In genomic region chr19:54115071-54116063, GRCh38 we compare ENCODE assay signal across 1 cellular context.
TF ChIP-seq lines count a peak whose summit lies in the region.

A gene with protein sequence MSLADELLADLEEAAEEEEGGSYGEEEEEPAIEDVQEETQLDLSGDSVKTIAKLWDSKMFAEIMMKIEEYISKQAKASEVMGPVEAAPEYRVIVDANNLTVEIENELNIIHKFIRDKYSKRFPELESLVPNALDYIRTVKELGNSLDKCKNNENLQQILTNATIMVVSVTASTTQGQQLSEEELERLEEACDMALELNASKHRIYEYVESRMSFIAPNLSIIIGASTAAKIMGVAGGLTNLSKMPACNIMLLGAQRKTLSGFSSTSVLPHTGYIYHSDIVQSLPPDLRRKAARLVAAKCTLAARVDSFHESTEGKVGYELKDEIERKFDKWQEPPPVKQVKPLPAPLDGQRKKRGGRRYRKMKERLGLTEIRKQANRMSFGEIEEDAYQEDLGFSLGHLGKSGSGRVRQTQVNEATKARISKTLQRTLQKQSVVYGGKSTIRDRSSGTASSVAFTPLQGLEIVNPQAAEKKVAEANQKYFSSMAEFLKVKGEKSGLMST (plus strand): TSS chr19:54115754. CDS start chr19:54118279, 2,525 bp downstream.
TSS of gene TFPT (minus strand) at chr19:54115657. CDS start at chr19:54115269, 388 bp downstream.

TF ChIP-seq in K562, 482 proteins besides CTCF, POLR2A, EP300 and RAD21 (continued from another document and continues in another):
- no peak for TF ChIP-seq ZNF318 (IDR thresholded peaks at IDR 0.05; ENCODE audit: borderline replicate concordance in 1 of 2, low read depth in 1 of 2)
- peak in 1 of 2 experiments; percentile 98; a peak in 3 of 4 replicates for TF ChIP-seq HDAC1 (IDR thresholded peaks at IDR 0.05)
- TF ChIP-seq TCF3 (CRISPR knock-in tag; IDR thresholded peaks at IDR 0.05) = peak; percentile 17
- TF ChIP-seq POLR2AphosphoS5 (IDR thresholded peaks at IDR 0.05; ENCODE audit: control insufficient read depth, insufficient read depth, low read depth, low read length) = peak; percentile 81
- TF ChIP-seq PHF8 (IDR thresholded peaks at IDR 0.05; ENCODE audit: borderline replicate concordance, low read length) = peak; percentile 92
- peak; percentile 99 for TF ChIP-seq ZFX (CRISPR knock-in tag; IDR thresholded peaks at IDR 0.05)
- TF ChIP-seq NFXL1 (CRISPR knock-in tag; IDR thresholded peaks at IDR 0.05) = no peak
- TF ChIP-seq ZNF143 (CRISPR knock-in tag; IDR thresholded peaks at IDR 0.05) = peak; percentile 97
- peak; percentile 79; the same call in 1 of the 2 replicates for TF ChIP-seq NR2C2 (CRISPR knock-in tag; IDR thresholded peaks at IDR 0.05)
- peak; percentile 94 for TF ChIP-seq NR2C2 (tag; IDR thresholded peaks at IDR 0.05)
- no peak for TF ChIP-seq HDAC6 (IDR thresholded peaks at IDR 0.05; ENCODE audit: low read depth, low read length)
- TF ChIP-seq NCOA1 (IDR thresholded peaks at IDR 0.05; ENCODE audit: low read depth) = peak; percentile 29; the same call in 1 of the 2 replicates
- TF ChIP-seq ZKSCAN3 (CRISPR knock-in tag; IDR thresholded peaks at IDR 0.05) = no peak
- no peak for TF ChIP-seq YBX1 (IDR thresholded peaks at IDR 0.05)
- TF ChIP-seq ZNF699 (CRISPR knock-in tag; IDR thresholded peaks at IDR 0.05; ENCODE audit: insufficient replicate concordance) = no peak
- no peak for TF ChIP-seq GATAD2A (IDR thresholded peaks at IDR 0.05)
- TF ChIP-seq ZNF274 (IDR thresholded peaks at IDR 0.05; ENCODE audit: borderline replicate concordance, low read depth, low read length) = no peak
- TF ChIP-seq YY1 (IDR thresholded peaks at IDR 0.05; ENCODE audit: borderline replicate concordance in 1 of 3, control insufficient read depth in 1 of 3, extremely low read depth in 1 of 3, insufficient read depth in 3 of 3, insufficient read length in 1 of 3, insufficient replicate concordance in 2 of 3, low read depth in 1 of 3, low read length in 2 of 3) = peak in 2 of 3 experiments; percentile 7 to 48
- no peak for TF ChIP-seq BDP1 (IDR thresholded peaks at IDR 0.05; ENCODE audit: insufficient read depth, insufficient read length)
- peak; percentile 7 to 44; a peak in 1 of 4 replicates for TF ChIP-seq RCOR1 (IDR thresholded peaks at IDR 0.05; ENCODE audit: borderline replicate concordance in 1 of 2, low read depth in 2 of 2, low read length in 2 of 2)
- no peak for TF ChIP-seq RNF219 (CRISPR knock-in tag; IDR thresholded peaks at IDR 0.05)
- 0 out of 2 replicates have a peak, but pooled peaks have one; percentile 23 for TF ChIP-seq FOXM1 (IDR thresholded peaks at IDR 0.05; ENCODE audit: low read depth)
- TF ChIP-seq FOXM1 (CRISPR knock-in tag; IDR thresholded peaks at IDR 0.05; ENCODE audit: low read depth) = no peak
- TF ChIP-seq SAP30 (IDR thresholded peaks at IDR 0.05; ENCODE audit: borderline replicate concordance, insufficient read depth, low read depth, low read length, poor library complexity, severe bottlenecking) = no peak
- TF ChIP-seq SMAD4 (CRISPR knock-in tag; conservative IDR thresholded peaks at IDR 0.05) = peak; percentile 70
- 0 out of 2 replicates have a peak, but pooled peaks have one; percentile 26 for TF ChIP-seq ZBED1 (IDR thresholded peaks at IDR 0.05)
- TF ChIP-seq, protein P1, sequence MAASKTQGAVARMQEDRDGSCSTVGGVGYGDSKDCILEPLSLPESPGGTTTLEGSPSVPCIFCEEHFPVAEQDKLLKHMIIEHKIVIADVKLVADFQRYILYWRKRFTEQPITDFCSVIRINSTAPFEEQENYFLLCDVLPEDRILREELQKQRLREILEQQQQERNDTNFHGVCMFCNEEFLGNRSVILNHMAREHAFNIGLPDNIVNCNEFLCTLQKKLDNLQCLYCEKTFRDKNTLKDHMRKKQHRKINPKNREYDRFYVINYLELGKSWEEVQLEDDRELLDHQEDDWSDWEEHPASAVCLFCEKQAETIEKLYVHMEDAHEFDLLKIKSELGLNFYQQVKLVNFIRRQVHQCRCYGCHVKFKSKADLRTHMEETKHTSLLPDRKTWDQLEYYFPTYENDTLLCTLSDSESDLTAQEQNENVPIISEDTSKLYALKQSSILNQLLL (CRISPR knock-in tag; IDR thresholded peaks at IDR 0.05; ENCODE audit: borderline replicate concordance) = no peak
- TF ChIP-seq CBFA2T2 (conservative IDR thresholded peaks at IDR 0.05) = no peak
- TF ChIP-seq BRD4 (IDR thresholded peaks at IDR 0.05) = no peak
- TF ChIP-seq ARNT (IDR thresholded peaks at IDR 0.05) = peak in 1 of 2 experiments; percentile 95; a peak in 3 of 4 replicates
- TF ChIP-seq RBM39 (optimal IDR thresholded peaks at IDR 0.05; ENCODE audit: low read depth, low read length) = no peak
- no peak for TF ChIP-seq ETV6 (IDR thresholded peaks at IDR 0.05; ENCODE audit: borderline replicate concordance in 1 of 2, low read depth in 2 of 2, low read length in 1 of 2)
- no peak for TF ChIP-seq ETV6 (CRISPR knock-in tag; IDR thresholded peaks at IDR 0.05; ENCODE audit: borderline replicate concordance)
- TF ChIP-seq BCL6 (CRISPR knock-in tag; IDR thresholded peaks at IDR 0.05) = 0 out of 2 replicates have a peak, but pooled peaks have one; percentile 8
- peak; percentile 99 for TF ChIP-seq CXXC5 (CRISPR knock-in tag; IDR thresholded peaks at IDR 0.05)
- no peak for TF ChIP-seq ELK1 (CRISPR knock-in tag; IDR thresholded peaks at IDR 0.05)
- TF ChIP-seq KDM1A (IDR thresholded peaks at IDR 0.05) = no peak; a peak in 1 of 4 replicates
- peak in 1 of 2 experiments; percentile 21; a peak in 1 of 4 replicates for TF ChIP-seq KDM4B (IDR thresholded peaks at IDR 0.05; ENCODE audit: borderline replicate concordance in 2 of 2, low read depth in 1 of 2)
- TF ChIP-seq SNRNP70 (optimal IDR thresholded peaks at IDR 0.05; ENCODE audit: low read depth, low read length) = no peak
- TF ChIP-seq NUFIP1 (IDR thresholded peaks at IDR 0.05; ENCODE audit: partially characterized antibody) = no peak
- no peak for TF ChIP-seq ILK (tag; IDR thresholded peaks at IDR 0.05; ENCODE audit: borderline replicate concordance, low read depth)
- TF ChIP-seq TEAD1 (CRISPR knock-in tag; IDR thresholded peaks at IDR 0.05) = peak; percentile 29 to 34; a peak in 2 of 4 replicates
- no peak for TF ChIP-seq HIVEP1 (CRISPR knock-in tag; IDR thresholded peaks at IDR 0.05)
- TF ChIP-seq DIDO1 (tag; IDR thresholded peaks at IDR 0.05; ENCODE audit: low read depth) = peak; percentile 98
- TF ChIP-seq PATZ1 (CRISPR knock-in tag; IDR thresholded peaks at IDR 0.05; ENCODE audit: borderline replicate concordance) = no peak
- no peak for TF ChIP-seq NR1H2 (CRISPR knock-in tag; IDR thresholded peaks at IDR 0.05)
- peak; percentile 83 for TF ChIP-seq RNF2 (IDR thresholded peaks at IDR 0.05)
- TF ChIP-seq ZNF140 (CRISPR knock-in tag; IDR thresholded peaks at IDR 0.05) = no peak
- peak; percentile 27; the same call in 1 of the 2 replicates for TF ChIP-seq HSF4 (CRISPR knock-in tag; IDR thresholded peaks at IDR 0.05; ENCODE audit: borderline replicate concordance)
- no peak for TF ChIP-seq NR2F6 (CRISPR knock-in tag; IDR thresholded peaks at IDR 0.05)
- TF ChIP-seq GABPA (tag; conservative IDR thresholded peaks at IDR 0.05; ENCODE audit: low read depth) = peak; percentile 85
- no peak for TF ChIP-seq PURB (CRISPR knock-in tag; IDR thresholded peaks at IDR 0.05; ENCODE audit: low read depth)
- no peak for TF ChIP-seq NCOA4 (IDR thresholded peaks at IDR 0.05; ENCODE audit: partially characterized antibody)
- TF ChIP-seq MBD2 (IDR thresholded peaks at IDR 0.05; ENCODE audit: borderline replicate concordance, low read depth) = peak; percentile 96
- TF ChIP-seq MXD1 (CRISPR knock-in tag; IDR thresholded peaks at IDR 0.05; ENCODE audit: borderline replicate concordance, poor library complexity, severe bottlenecking) = peak; percentile 17
